ENCODE assay signal across 8 cellular contexts in genomic region chr19:24033308-24033961, GRCh38. TPM values are rescaled to one million over a fixed set of nuclear protein-coding genes. Genes with fewer than 3 reads are reported as not detected.
A peak's percentile ranks its signal among the peaks of the same experiment; 100 is the strongest.
DNase-seq lines count a peak whose midpoint lies in the region; ATAC-seq and TF ChIP-seq lines count a peak whose summit lies in the region.

No MANE protein-coding gene starts in this region.

- H3K9ac ChIP-seq in HUES64 (ENCODE audit: low read depth, low read length) = peak overlapping the region; percentile 95
- H3K9ac ChIP-seq in fibroblast of lung (ENCODE audit: insufficient read depth, low read length) = peak overlapping the region; percentile 96

- H3K4me2 ChIP-seq in fibroblast of lung (ENCODE audit: extremely low read depth, insufficient read depth, low read length) = peak overlapping the region; percentile 26

- no peaks in the 10 kb centered on the region for H4K20me1 ChIP-seq in fibroblast of lung (ENCODE audit: control insufficient read depth, extremely low read depth, insufficient read depth, low read length)

- H3K4me3 ChIP-seq in HUES64 (ENCODE audit: low read length) = peak overlapping the region; percentile 78
- H3K4me3 ChIP-seq in Panc1 (ENCODE audit: low read depth in 2 of 2, low read length in 2 of 2) = peak overlapping the region; percentile 72 to 90
- H3K4me3 ChIP-seq in fibroblast of lung (replicated peaks in 1 of 4; ENCODE audit: control extremely low read depth in 1 of 4, insufficient read depth in 1 of 4, low read depth in 3 of 4, low read length in 4 of 4) = peak overlapping the region; percentile 68 to 89 (median 72)
- H3K4me3 ChIP-seq in naive thymus-derived CD4-positive, alpha-beta T cell (ENCODE audit: low read length) = peak overlapping the region; percentile 100

- WGBS in HUES64 = under 1% methylated on average over 40 of the region's 40 CpGs

- peak; percentile 96 for ATAC-seq in GM21515 (IDR thresholded peaks at IDR 0.05; ENCODE audit: unreplicated experiment)
- peak; percentile 98 for ATAC-seq in Panc1
- peak; percentile 99 for ATAC-seq in naive thymus-derived CD4-positive, alpha-beta T cell
- peak; percentile 98 for ATAC-seq in stimulated activated memory B cell treated with anti-CD40 and anti-IgM and Interleukin-4, amounts not matched to agents 10 μg/mL and 1 μg/mL and 100 μg/mL, for 72 hours

- no peaks in the 10 kb centered on the region for H3K9me3 ChIP-seq in HUES64 (ENCODE audit: insufficient read depth, low read depth, low read length)
- no peaks in the 10 kb centered on the region for H3K9me3 ChIP-seq in Panc1 (ENCODE audit: control insufficient read depth, insufficient read depth, low read depth, low read length)
- H3K9me3 ChIP-seq in fibroblast of lung (ENCODE audit: control insufficient read depth, insufficient read depth, low read depth, low read length) = no peaks in the 10 kb centered on the region
- no peaks in the 10 kb centered on the region for H3K9me3 ChIP-seq in naive thymus-derived CD4-positive, alpha-beta T cell (ENCODE audit: control insufficient read depth in 2 of 3, low read length in 3 of 3)

- H3K27me3 ChIP-seq in HUES64 (ENCODE audit: insufficient read depth, low read length) = no peaks in the 10 kb centered on the region
- H3K27me3 ChIP-seq in Panc1 (ENCODE audit: control insufficient read depth, insufficient read depth, low read length) = no peaks in the 10 kb centered on the region
- no peaks in the 10 kb centered on the region for H3K27me3 ChIP-seq in fibroblast of lung (ENCODE audit: control insufficient read depth, insufficient read depth, low read length)
- no peaks in the 10 kb centered on the region for H3K27me3 ChIP-seq in naive thymus-derived CD4-positive, alpha-beta T cell (ENCODE audit: control insufficient read depth in 2 of 2, insufficient read depth in 2 of 2, low read length in 2 of 2)

- in situ Hi-C loops in Panc1 (cut with HindIII; ENCODE audit: low pct_unique_long_range_greater_than_20kb, low sequenced_read_pairs) = no loop called here

- peak; percentile 82 for DNase-seq in DMS 273 treated with DMSO at 0.1 percent for 48 hours (lab: John Stamatoyannopoulos, UW)
- DNase-seq in Panc1 (ENCODE audit: low read depth, low spot score) = no peak
- peak; percentile 76 for DNase-seq in activated T-helper 1 cell treated with anti-CD3 and anti-CD28 coated beads, Interleukin-12 subunit alpha, Interleukin-12 subunit beta, Interleukin-2, Interleukin-4 antibody, amounts not matched to agents 30 ng/mL and 10 ng/mL and 1 ng/mL, durations not matched to agents 14 hours and 24 hours and 36 hours (ENCODE audit: low spot score)
- peak; percentile 91 to 94 for DNase-seq in fibroblast of lung (ENCODE audit: low read depth in 2 of 2)
- DNase-seq in naive thymus-derived CD4-positive, alpha-beta T cell = peak; percentile 50 to 89 (median 84)

- H3K27ac Mint-ChIP-seq in activated T-helper 1 cell treated with anti-CD3 and anti-CD28 coated beads, Interleukin-12 subunit alpha, Interleukin-12 subunit beta, Interleukin-2, Interleukin-4 antibody, amounts not matched to agents 30 ng/mL and 10 ng/mL and 1 ng/mL, durations not matched to agents 14 hours and 24 hours and 36 hours = peak overlapping the region; percentile 98
- peak overlapping the region; percentile 96 to 100 (median 98) for H3K27ac Mint-ChIP-seq in naive thymus-derived CD4-positive, alpha-beta T cell
- peak overlapping the region; percentile 99 for H3K27ac Mint-ChIP-seq in stimulated activated memory B cell treated with anti-CD40 and anti-IgM and Interleukin-4, amounts not matched to agents 10 μg/mL and 1 μg/mL and 100 μg/mL, for 72 hours

- H3K36me3 Mint-ChIP-seq in activated T-helper 1 cell treated with anti-CD3 and anti-CD28 coated beads, Interleukin-12 subunit alpha, Interleukin-12 subunit beta, Interleukin-2, Interleukin-4 antibody, amounts not matched to agents 30 ng/mL and 10 ng/mL and 1 ng/mL, durations not matched to agents 14 hours and 24 hours and 36 hours (ENCODE audit: low read depth) = peaks cover 20% of the 10 kb centered on the region
- H3K36me3 Mint-ChIP-seq in naive thymus-derived CD4-positive, alpha-beta T cell = peaks cover 0 to 26% (median 18%) of the 10 kb centered on the region in 5 donors
- peaks cover 7% of the 10 kb centered on the region for H3K36me3 Mint-ChIP-seq in stimulated activated memory B cell treated with anti-CD40 and anti-IgM and Interleukin-4, amounts not matched to agents 10 μg/mL and 1 μg/mL and 100 μg/mL, for 72 hours

- CTCF ChIA-PET in Panc1 (lab: Charles Lee) = interaction anchor here (0.6 kb wide), 1 partner anchor 568 kb away, joined by 4 read pairs; no protein-coding TSS in a partner anchor
- CTCF ChIA-PET in naive thymus-derived CD4-positive, alpha-beta T cell (lab: Charles Lee) = interaction anchor here (1.0 kb wide), 1 partner anchor 15 kb away, joined by 3 read pairs; no protein-coding TSS in a partner anchor

- 0 out of 2 replicates have a peak, but pooled peaks cover 9% of the 10 kb centered on the region for H3K4me1 ChIP-seq in HUES64 (ENCODE audit: insufficient read depth, low read length)
- H3K4me1 ChIP-seq in Panc1 (ENCODE audit: control insufficient read depth, insufficient read depth, low read length) = 0 out of 2 replicates have a peak, but pooled peaks cover 3% of the 10 kb centered on the region
- no peaks in the 10 kb centered on the region for H3K4me1 ChIP-seq in fibroblast of lung (ENCODE audit: control insufficient read depth, extremely low read depth, insufficient read depth, low read length)
- peaks cover 11 to 24% of the 10 kb centered on the region in 2 donors for H3K4me1 ChIP-seq in naive thymus-derived CD4-positive, alpha-beta T cell (ENCODE audit: control insufficient read depth in 2 of 2, insufficient read depth in 2 of 2, low read length in 2 of 2)

- peak overlapping the region; percentile 98 for H3K27ac ChIP-seq in HUES64 (ENCODE audit: low read depth, low read length)
- peak overlapping the region; percentile 83 for H3K27ac ChIP-seq in Panc1 (ENCODE audit: low read length)
- peak overlapping the region; percentile 97 for H3K27ac ChIP-seq in fibroblast of lung (ENCODE audit: insufficient read depth, low read length)
- H3K27ac ChIP-seq in naive thymus-derived CD4-positive, alpha-beta T cell (ENCODE audit: low read depth, low read length) = peak overlapping the region; percentile 90

- intact Hi-C loops in Panc1 (cut with micrococcal nuclease; ENCODE audit: unreplicated experiment) = loop anchor here (10.0 kb wide), 1 partner anchor 119 kb away; the partner anchor contains the start of gene ZNF726
- intact Hi-C loops in activated T-helper 1 cell treated with anti-CD3 and anti-CD28 coated beads, Interleukin-12 subunit alpha, Interleukin-12 subunit beta, Interleukin-2, Interleukin-4 antibody, amounts not matched to agents 30 ng/mL and 10 ng/mL and 1 ng/mL, durations not matched to agents 14 hours and 24 hours and 36 hours (cut with micrococcal nuclease) = loop anchor here (1.0 to 5.0 kb wide), 5 partner anchors 21 to 639 kb away; partner anchors contain the start of genes ZNF254, ZNF675, ZNF726 and ZNF91
- intact Hi-C loops in naive thymus-derived CD4-positive, alpha-beta T cell (cut with micrococcal nuclease) = loop anchor here (1.0 to 10.0 kb wide), 13 partner anchors 53 to 1401 kb away; partner anchors contain the start of genes ZNF254 (in 2 of the 2), ZNF675 (in 2 of the 2), ZNF681 (in 2 of the 2) and ZNF724 (in 2 of the 2)

- H3K36me3 ChIP-seq in HUES64 (ENCODE audit: insufficient read depth, low read length) (peaks cover 23% of the 10 kb centered on the region), Panc1 (ENCODE audit: control insufficient read depth, insufficient read depth, low read length) (peaks cover 5% of the 10 kb centered on the region; the same call in 1 of the 2 replicates), fibroblast of lung (ENCODE audit: control insufficient read depth, insufficient read depth, low read length) (peaks cover 7% of the 10 kb centered on the region)
- H3K36me3 ChIP-seq in naive thymus-derived CD4-positive, alpha-beta T cell (ENCODE audit: control insufficient read depth in 2 of 3, insufficient read depth in 3 of 3, low read length in 3 of 3) = peaks cover 0 to 17% (median 0%) of the 10 kb centered on the region in 3 experiments

- H2AFZ ChIP-seq in fibroblast of lung (ENCODE audit: low read length) = peak overlapping the region; percentile 91

- peaks cover 33% of the 10 kb centered on the region for H3K79me2 ChIP-seq in fibroblast of lung (ENCODE audit: control insufficient read depth, insufficient read depth, low read length)

- BruUV-seq in Panc1 (replicated peaks; lab: Mats Ljungman, UMichigan) = no TSS peak

- peak; percentile 27; the same call in 1 of the 2 replicates for TF ChIP-seq CTCF in Panc1 (IDR thresholded peaks at IDR 0.05)
- TF ChIP-seq CTCF in fibroblast of lung (conservative IDR thresholded peaks at IDR 0.05 in 1 of 2, IDR thresholded peaks at IDR 0.05 in 1 of 2; ENCODE audit: low read depth in 1 of 2, low read length in 2 of 2) = no peak

- H3K9me3 Mint-ChIP-seq in activated T-helper 1 cell treated with anti-CD3 and anti-CD28 coated beads, Interleukin-12 subunit alpha, Interleukin-12 subunit beta, Interleukin-2, Interleukin-4 antibody, amounts not matched to agents 30 ng/mL and 10 ng/mL and 1 ng/mL, durations not matched to agents 14 hours and 24 hours and 36 hours = peaks cover 6% of the 10 kb centered on the region
- H3K9me3 Mint-ChIP-seq in naive thymus-derived CD4-positive, alpha-beta T cell = peaks cover 0 to 3% (median 0%) of the 10 kb centered on the region in 11 donors
- no peaks in the 10 kb centered on the region for H3K9me3 Mint-ChIP-seq in stimulated activated memory B cell treated with anti-CD40 and anti-IgM and Interleukin-4, amounts not matched to agents 10 μg/mL and 1 μg/mL and 100 μg/mL, for 72 hours

- POLR2A ChIA-PET in Panc1 (lab: Charles Lee) = interaction anchor here (0.6 to 1.0 kb wide), 2 partner anchors 25 to 618 kb away, joined by 3 to 5 read pairs; no protein-coding TSS in a partner anchor
- POLR2A ChIA-PET in naive thymus-derived CD4-positive, alpha-beta T cell (lab: Charles Lee) = interaction anchor here (0.6 to 2.6 kb wide), 15 partner anchors 10 to 760 kb away, joined by 3 to 21 read pairs (median 5); partner anchors contain the start of genes ZNF254, ZNF675, ZNF681 and ZNF726

- peak overlapping the region; percentile 100 for H3K4me3 Mint-ChIP-seq in activated T-helper 1 cell treated with anti-CD3 and anti-CD28 coated beads, Interleukin-12 subunit alpha, Interleukin-12 subunit beta, Interleukin-2, Interleukin-4 antibody, amounts not matched to agents 30 ng/mL and 10 ng/mL and 1 ng/mL, durations not matched to agents 14 hours and 24 hours and 36 hours
- H3K4me3 Mint-ChIP-seq in naive thymus-derived CD4-positive, alpha-beta T cell = peak overlapping the region; percentile 99 to 100 (median 100)
- peak overlapping the region; percentile 97 for H3K4me3 Mint-ChIP-seq in stimulated activated memory B cell treated with anti-CD40 and anti-IgM and Interleukin-4, amounts not matched to agents 10 μg/mL and 1 μg/mL and 100 μg/mL, for 72 hours

- H3K27me3 Mint-ChIP-seq in activated T-helper 1 cell treated with anti-CD3 and anti-CD28 coated beads, Interleukin-12 subunit alpha, Interleukin-12 subunit beta, Interleukin-2, Interleukin-4 antibody, amounts not matched to agents 30 ng/mL and 10 ng/mL and 1 ng/mL, durations not matched to agents 14 hours and 24 hours and 36 hours (ENCODE audit: insufficient read depth) = no peaks in the 10 kb centered on the region
- no peaks in the 10 kb centered on the region for H3K27me3 Mint-ChIP-seq in naive thymus-derived CD4-positive, alpha-beta T cell
- no peaks in the 10 kb centered on the region for H3K27me3 Mint-ChIP-seq in stimulated activated memory B cell treated with anti-CD40 and anti-IgM and Interleukin-4, amounts not matched to agents 10 μg/mL and 1 μg/mL and 100 μg/mL, for 72 hours

- H3K4me1 Mint-ChIP-seq in activated T-helper 1 cell treated with anti-CD3 and anti-CD28 coated beads, Interleukin-12 subunit alpha, Interleukin-12 subunit beta, Interleukin-2, Interleukin-4 antibody, amounts not matched to agents 30 ng/mL and 10 ng/mL and 1 ng/mL, durations not matched to agents 14 hours and 24 hours and 36 hours (ENCODE audit: low read depth) = peaks cover 26% of the 10 kb centered on the region
- H3K4me1 Mint-ChIP-seq in naive thymus-derived CD4-positive, alpha-beta T cell = peaks cover 18 to 63% (median 56%) of the 10 kb centered on the region in 7 donors
- peaks cover 40% of the 10 kb centered on the region for H3K4me1 Mint-ChIP-seq in stimulated activated memory B cell treated with anti-CD40 and anti-IgM and Interleukin-4, amounts not matched to agents 10 μg/mL and 1 μg/mL and 100 μg/mL, for 72 hours

RNA-seq across cellular contexts. Expression of gene ZNF254, which starts 53.6 kb away (rescaled TPM):
- polyA plus RNA-seq in HUES64 (2013, experiment 1 of 2) = 20.4 TPM
- 22.8 TPM for polyA plus RNA-seq in HUES64 (2013, experiment 2 of 2)
- total RNA-seq in Panc1 (2021; ENCODE audit: unreplicated experiment) (12.1 TPM), fibroblast of lung (6.7 and 8.9 TPM in 2 replicates)
- 3.0 TPM for polyA plus RNA-seq in Panc1 (2012; ENCODE audit: insufficient read length)
- total RNA-seq in activated T-helper 1 cell treated with anti-CD3 and anti-CD28 coated beads, Interleukin-12 subunit alpha, Interleukin-12 subunit beta, Interleukin-2, Interleukin-4 antibody, amounts not matched to agents 30 ng/mL and 10 ng/mL and 1 ng/mL, durations not matched to agents 14 hours and 24 hours and 36 hours = 7.8 and 8.4 TPM in 2 replicates
- polyA plus RNA-seq in fibroblast of lung = 6.4 and 7.3 TPM in 2 replicates
- polyA plus RNA-seq in fibroblast of lung (2012) = 3.5 and 4.4 TPM in 2 replicates
- polyA minus RNA-seq in fibroblast of lung (ENCODE audit: low replicate concordance) = 0.26 and 2.4 TPM in 2 replicates
- 10 to 100 TPM; 10.8 to 17.1 (median 15.5) TPM for total RNA-seq in naive thymus-derived CD4-positive, alpha-beta T cell
- 1 to 10 TPM; 4.1 to 5.8 TPM for polyA plus RNA-seq in naive thymus-derived CD4-positive, alpha-beta T cell
